ENCODE assay signal across 21 cellular contexts in genomic region chr15:25067725-25068309, GRCh38.
"Had no signal": no experiment of that assay in that cellular context is flagged by ENCODE, and none has a peak within 500 bp of the region (broad histone marks: within the 10 kb centered on the region; RNA-seq: fewer than 3 reads in every experiment).

No MANE protein-coding gene starts in this region.

- H3K4me3 Mint-ChIP-seq: activated naive CD4-positive, alpha-beta T cell treated with anti-CD3 and anti-CD28 coated beads, Interleukin-2, amount 50 U/mL, for 24 hours; activated T-cell treated with anti-CD3 and anti-CD28 coated beads, Interleukin-2, amount 50 U/mL, for 72 hours; stimulated activated naive CD8-positive, alpha-beta T cell treated with anti-CD3 and anti-CD28 coated beads, Interleukin-15, Interleukin-2, amounts not matched to agents 100 ng/mL and 50 ng/mL, for 24 hours; T-helper 2 cell treated with Interferon-gamma antibody and Interleukin-4, amounts not matched to agents 5 μg/mL and 100 μg/mL, for 36 hours had no signal

- FAIRE-seq: TTC549 had no signal

- H3K4me1 ChIP-seq: adrenal gland, gastrocnemius medialis, left lung, psoas muscle, suprapubic skin had no signal

- DNase-seq: activated CD4-positive, alpha-beta T cell treated with anti-CD3 and anti-CD28 coated beads, Interleukin-2, amount 50 U/mL, for 4 hours; activated gamma-delta T cell; activated T-cell treated with anti-CD3 and anti-CD28 coated beads, Interleukin-2, amount 50 U/mL, for 72 hours; adrenal gland; dorsolateral prefrontal cortex; erythroblast; gastrocnemius medialis; left lung; mammary epithelial cell; psoas muscle; right cardiac atrium; stimulated activated CD4-positive, alpha-beta T cell treated with anti-CD3 and anti-CD28 coated beads, Interleukin-15, amount 100 ng/mL, for 24 hours; stimulated activated CD4-positive, alpha-beta T cell treated with anti-CD3 and anti-CD28 coated beads, Interleukin-2, amount 100 ng/mL, for 48 hours; trophoblast cell had no signal

- H3K27ac Mint-ChIP-seq: activated naive CD4-positive, alpha-beta T cell treated with anti-CD3 and anti-CD28 coated beads, Interleukin-2, amount 50 U/mL, for 24 hours; activated T-cell treated with anti-CD3 and anti-CD28 coated beads, Interleukin-2, amount 50 U/mL, for 72 hours; naive thymus-derived CD8-positive, alpha-beta T cell; stimulated activated naive CD8-positive, alpha-beta T cell treated with anti-CD3 and anti-CD28 coated beads, Interleukin-15, Interleukin-2, amounts not matched to agents 100 ng/mL and 50 ng/mL, for 24 hours; T-helper 2 cell treated with Interferon-gamma antibody and Interleukin-4, amounts not matched to agents 5 μg/mL and 100 μg/mL, for 36 hours had no signal

- H3K27me3 Mint-ChIP-seq: activated naive CD4-positive, alpha-beta T cell treated with anti-CD3 and anti-CD28 coated beads, Interleukin-2, amount 50 U/mL, for 24 hours; naive thymus-derived CD8-positive, alpha-beta T cell; stimulated activated naive CD8-positive, alpha-beta T cell treated with anti-CD3 and anti-CD28 coated beads, Interleukin-15, Interleukin-2, amounts not matched to agents 100 ng/mL and 50 ng/mL, for 24 hours had no signal

- H3K27ac ChIP-seq: adrenal gland, dorsolateral prefrontal cortex, gastrocnemius medialis, left lung, psoas muscle, skin epidermis, suprapubic skin had no signal

- H3K4me1 Mint-ChIP-seq: activated naive CD4-positive, alpha-beta T cell treated with anti-CD3 and anti-CD28 coated beads, Interleukin-2, amount 50 U/mL, for 24 hours; naive thymus-derived CD8-positive, alpha-beta T cell had no signal

- H3K4me3 ChIP-seq: adrenal gland, dorsolateral prefrontal cortex, gastrocnemius medialis, left lung, psoas muscle, skin epidermis, suprapubic skin had no signal

- H3K27me3 ChIP-seq: adrenal gland, dorsolateral prefrontal cortex, gastrocnemius medialis, left lung, suprapubic skin had no signal

- ATAC-seq: activated T-cell treated with anti-CD3 and anti-CD28 coated beads, Interleukin-2, amount 50 U/mL, for 72 hours; gastrocnemius medialis; left lung; naive thymus-derived CD8-positive, alpha-beta T cell; psoas muscle; right cardiac atrium had no signal
